9 cellular contexts compared by ENCODE assay signal in the genomic region with DNA sequence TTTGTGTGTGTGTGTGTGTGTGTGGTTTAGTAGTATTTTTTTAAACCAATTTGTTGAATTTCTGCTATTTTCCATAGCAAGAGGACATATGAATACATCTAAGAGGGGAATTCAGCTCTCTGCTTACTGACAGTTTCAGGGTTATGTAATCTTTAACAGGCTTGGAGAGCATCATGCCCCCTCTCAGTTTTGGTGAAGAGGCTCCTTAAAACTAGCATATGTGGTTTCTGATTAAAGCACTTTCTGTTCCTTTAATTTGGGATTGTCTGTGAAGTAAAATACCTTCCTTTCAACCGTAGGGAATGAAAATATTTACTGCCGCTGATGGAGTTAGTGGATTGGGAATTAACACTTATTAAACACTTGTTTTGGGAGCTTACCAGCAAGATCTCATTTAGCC. TPM values are rescaled to one million over a fixed set of nuclear protein-coding genes. Genes with fewer than 3 reads are reported as not detected.
A peak's percentile ranks its signal among the peaks of the same experiment; 100 is the strongest.
DNase-seq lines count a peak whose midpoint lies in the region; ATAC-seq, FAIRE-seq and TF ChIP-seq lines count a peak whose summit lies in the region.
"Had no signal": no experiment of that assay in that cellular context is flagged by ENCODE, and none has a peak within 500 bp of the region (broad histone marks: within the 10 kb centered on the region; RNA-seq: fewer than 3 reads in every experiment).

No MANE protein-coding gene starts in this region.

- ATAC-seq in HG02610 (IDR thresholded peaks at IDR 0.05; ENCODE audit: unreplicated experiment), result peak; percentile 20

- H3K27me3 ChIP-seq in neutrophil, result no peaks in the 10 kb centered on the region
- H3K27me3 ChIP-seq: pancreas had no signal

- peaks cover 79% of the 10 kb centered on the region for H3K4me1 Mint-ChIP-seq in activated naive CD8-positive, alpha-beta T cell (ENCODE audit: low read depth)

- no peaks in the 10 kb centered on the region for H3K27me3 Mint-ChIP-seq in activated naive CD8-positive, alpha-beta T cell

- DNase-seq in GM12891 (ENCODE audit: insufficient read length, low spot score) (no peak), NCI-H748 treated with DMSO at 0.1 percent for 48 hours (lab: John Stamatoyannopoulos, UW) (no peak), DMS79 (lab: John Stamatoyannopoulos, UW) (no peak), occipital lobe (lab: John Stamatoyannopoulos, UW) (no peak)

- TF ChIP-seq POLR2A in GM12891 (IDR thresholded peaks at IDR 0.05; ENCODE audit: low read depth, low read length), result no peak; the same call in 1 of the 2 replicates

- H3K36me3 ChIP-seq in neutrophil, result no peaks in the 10 kb centered on the region
- H3K36me3 ChIP-seq: pancreas had no signal

- H3K9me3 ChIP-seq in neutrophil, result no peaks in the 10 kb centered on the region
- H3K9me3 ChIP-seq: pancreas had no signal

- TF ChIP-seq CTCF in neutrophil (IDR thresholded peaks at IDR 0.05), result no peak

- no peak overlapping the region for H3K4me3 ChIP-seq in neutrophil (ENCODE audit: low read depth in 1 of 2, low read length in 1 of 2)
- H3K4me3 ChIP-seq: pancreas had no signal

- no peaks in the 10 kb centered on the region for H3K9me3 Mint-ChIP-seq in activated naive CD8-positive, alpha-beta T cell (ENCODE audit: low read depth)

- peak overlapping the region; percentile 64 for H3K27ac ChIP-seq in neutrophil

- peak overlapping the region; percentile 99 for H3K27ac Mint-ChIP-seq in activated naive CD8-positive, alpha-beta T cell

- peak overlapping the region; percentile 96 for H3K4me3 Mint-ChIP-seq in activated naive CD8-positive, alpha-beta T cell

- peaks cover 30 to 38% of the 10 kb centered on the region in 2 experiments for H3K4me1 ChIP-seq in neutrophil (ENCODE audit: control insufficient read depth in 1 of 2, insufficient read depth in 1 of 2, low read depth in 1 of 2, low read length in 1 of 2)

- peak; percentile 33 for FAIRE-seq in GM12891 (lab: Jason Lieb, UNC)
- FAIRE-seq: G401.6, pancreas had no signal

- H3K36me3 Mint-ChIP-seq in activated naive CD8-positive, alpha-beta T cell, result peaks cover 6% of the 10 kb centered on the region

TF ChIP-seq in GM12891, 5 proteins besides CTCF, POLR2A, EP300 and RAD21:
- TF ChIP-seq POLR2AphosphoS5 (IDR thresholded peaks at IDR 0.05; ENCODE audit: low read depth, low read length), result no peak
- TF ChIP-seq SPI1 (IDR thresholded peaks at IDR 0.05; ENCODE audit: low read depth, low read length), result peak; percentile 29
- TF ChIP-seq PAX5 (IDR thresholded peaks at IDR 0.05; ENCODE audit: insufficient read depth, low read length, severe bottlenecking), result no peak
- TF ChIP-seq POU2F2 (IDR thresholded peaks at IDR 0.05; ENCODE audit: low read depth, low read length), result no peak
- no peak for TF ChIP-seq TAF1 (IDR thresholded peaks at IDR 0.05; ENCODE audit: low read depth, low read length)

RNA-seq across cellular contexts. Expression of a gene that starts 19.4 kb away (rescaled TPM):
- 30.5 TPM for polyA plus RNA-seq in GM12891 (2012; ENCODE audit: low read depth, missing spikeins)
- total RNA-seq in occipital lobe, result 2.3 TPM

RNA-seq across cellular contexts. Expression of a gene that starts 50.9 kb away (rescaled TPM):
- 2.8 TPM for polyA plus RNA-seq in GM12891 (2012; ENCODE audit: low read depth, missing spikeins)
- total RNA-seq in occipital lobe, result 21.1 TPM
